1 cellular context compared by ENCODE assay signal in the genomic region with DNA sequence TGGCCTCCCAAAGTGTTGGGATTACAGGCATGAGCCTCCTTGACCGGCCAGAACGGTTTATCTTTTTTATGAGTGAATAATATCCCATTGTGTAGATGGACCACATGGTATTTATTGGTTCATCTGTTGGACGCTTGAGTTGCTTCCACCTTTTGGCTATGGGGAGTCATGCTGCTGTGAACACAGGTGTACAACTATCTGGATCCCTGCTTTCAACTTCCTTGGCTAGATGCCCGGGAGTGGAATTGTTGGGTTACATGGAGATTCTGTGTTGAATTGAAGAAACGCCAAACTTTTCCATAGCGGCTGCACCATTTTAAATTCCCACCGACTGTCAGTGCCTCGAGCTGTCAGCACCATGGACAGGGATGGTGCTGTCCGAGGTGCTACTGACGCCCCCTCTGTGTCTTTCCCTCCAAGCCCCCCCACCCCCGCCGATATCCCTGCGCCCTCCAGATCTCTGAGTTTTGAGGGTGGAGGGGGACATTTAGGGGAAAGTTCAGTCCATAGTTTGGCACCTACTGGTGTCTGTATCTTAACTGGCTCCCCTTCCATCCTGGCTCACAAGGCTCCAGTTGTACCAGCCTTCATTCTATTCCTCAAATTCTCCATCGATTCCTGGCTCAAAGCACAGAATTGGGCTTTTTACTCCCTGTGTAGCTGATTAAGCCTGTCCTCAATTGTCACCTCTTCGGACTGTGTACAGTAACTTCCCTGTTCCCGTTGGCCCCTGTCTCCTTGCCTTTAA.
TF ChIP-seq lines count a peak whose summit lies in the region.

No MANE protein-coding gene starts in this region.

TF ChIP-seq in HepG2, 621 proteins besides CTCF, POLR2A, EP300 and RAD21 (continued from another document and continues in another):
- TF ChIP-seq FOXO4 (CRISPR knock-in tag; conservative IDR thresholded peaks at IDR 0.05) (peak; percentile 99), ZNF326 (CRISPR knock-in tag; IDR thresholded peaks at IDR 0.05; ENCODE audit: borderline replicate concordance) (peak; percentile 91; the same call in 1 of the 2 replicates), ZSCAN5A (CRISPR knock-in tag; IDR thresholded peaks at IDR 0.05; ENCODE audit: borderline replicate concordance) (peak; percentile 30; the same call in 1 of the 2 replicates), ZFYVE20 (CRISPR knock-in tag; IDR thresholded peaks at IDR 0.05; ENCODE audit: borderline replicate concordance, low read depth) (peak; percentile 99), MNT (IDR thresholded peaks at IDR 0.05) (no peak), ETV6 (CRISPR knock-in tag; conservative IDR thresholded peaks at IDR 0.05) (peak; percentile 99), CENPX (CRISPR knock-in tag; IDR thresholded peaks at IDR 0.05) (no peak), ZNF891 (CRISPR knock-in tag; IDR thresholded peaks at IDR 0.05) (peak; percentile 94; the same call in 1 of the 2 replicates), ZNF296 (CRISPR knock-in tag; conservative IDR thresholded peaks at IDR 0.05) (peak; percentile 97), RAD51 (IDR thresholded peaks at IDR 0.05; ENCODE audit: borderline replicate concordance) (no peak), ZBTB34 (CRISPR knock-in tag; IDR thresholded peaks at IDR 0.05) (no peak), NONO (IDR thresholded peaks at IDR 0.05) (no peak), NONO (CRISPR knock-in tag; conservative IDR thresholded peaks at IDR 0.05) (no peak), POLR2AphosphoS2 (IDR thresholded peaks at IDR 0.05; ENCODE audit: low read depth, low read length) (no peak), ZNF207 (IDR thresholded peaks at IDR 0.05; ENCODE audit: borderline replicate concordance) (no peak), ZNF720 (CRISPR knock-in tag; IDR thresholded peaks at IDR 0.05) (peak; percentile 98), ZNF558 (CRISPR knock-in tag; IDR thresholded peaks at IDR 0.05; ENCODE audit: borderline replicate concordance) (peak; percentile 99; the same call in 1 of the 2 replicates), TRIM24 (CRISPR knock-in tag; IDR thresholded peaks at IDR 0.05) (no peak), ZNF746 (CRISPR knock-in tag; IDR thresholded peaks at IDR 0.05) (peak; percentile 75; the same call in 1 of the 2 replicates), ZNF777 (CRISPR knock-in tag; IDR thresholded peaks at IDR 0.05) (peak; percentile 80), ZNF773 (CRISPR knock-in tag; IDR thresholded peaks at IDR 0.05; ENCODE audit: borderline replicate concordance) (peak; percentile 99), ZNF678 (CRISPR knock-in tag; IDR thresholded peaks at IDR 0.05) (peak; percentile 88; the same call in 1 of the 2 replicates), ETV5 (CRISPR knock-in tag; IDR thresholded peaks at IDR 0.05; ENCODE audit: borderline replicate concordance) (peak; percentile 78), PCBP2 (optimal IDR thresholded peaks at IDR 0.05; ENCODE audit: low read depth, low read length, poor library complexity, severe bottlenecking) (no peak), YY1 (IDR thresholded peaks at IDR 0.05; ENCODE audit: insufficient read depth, insufficient replicate concordance, low read depth, low read length) (no peak), ZNF331 (CRISPR knock-in tag; IDR thresholded peaks at IDR 0.05) (peak; percentile 98), ZNF282 (IDR thresholded peaks at IDR 0.05; ENCODE audit: partially characterized antibody) (no peak), MAF1 (CRISPR knock-in tag; IDR thresholded peaks at IDR 0.05; ENCODE audit: borderline replicate concordance) (peak; percentile 98)
- TF ChIP-seq, protein P1, sequence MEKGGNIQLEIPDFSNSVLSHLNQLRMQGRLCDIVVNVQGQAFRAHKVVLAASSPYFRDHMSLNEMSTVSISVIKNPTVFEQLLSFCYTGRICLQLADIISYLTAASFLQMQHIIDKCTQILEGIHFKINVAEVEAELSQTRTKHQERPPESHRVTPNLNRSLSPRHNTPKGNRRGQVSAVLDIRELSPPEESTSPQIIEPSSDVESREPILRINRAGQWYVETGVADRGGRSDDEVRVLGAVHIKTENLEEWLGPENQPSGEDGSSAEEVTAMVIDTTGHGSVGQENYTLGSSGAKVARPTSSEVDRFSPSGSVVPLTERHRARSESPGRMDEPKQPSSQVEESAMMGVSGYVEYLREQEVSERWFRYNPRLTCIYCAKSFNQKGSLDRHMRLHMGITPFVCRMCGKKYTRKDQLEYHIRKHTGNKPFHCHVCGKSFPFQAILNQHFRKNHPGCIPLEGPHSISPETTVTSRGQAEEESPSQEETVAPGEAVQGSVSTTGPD (CRISPR knock-in tag; IDR thresholded peaks at IDR 0.05), result peak; percentile 84; the same call in 1 of the 2 replicates
- TF ChIP-seq, protein P2, sequence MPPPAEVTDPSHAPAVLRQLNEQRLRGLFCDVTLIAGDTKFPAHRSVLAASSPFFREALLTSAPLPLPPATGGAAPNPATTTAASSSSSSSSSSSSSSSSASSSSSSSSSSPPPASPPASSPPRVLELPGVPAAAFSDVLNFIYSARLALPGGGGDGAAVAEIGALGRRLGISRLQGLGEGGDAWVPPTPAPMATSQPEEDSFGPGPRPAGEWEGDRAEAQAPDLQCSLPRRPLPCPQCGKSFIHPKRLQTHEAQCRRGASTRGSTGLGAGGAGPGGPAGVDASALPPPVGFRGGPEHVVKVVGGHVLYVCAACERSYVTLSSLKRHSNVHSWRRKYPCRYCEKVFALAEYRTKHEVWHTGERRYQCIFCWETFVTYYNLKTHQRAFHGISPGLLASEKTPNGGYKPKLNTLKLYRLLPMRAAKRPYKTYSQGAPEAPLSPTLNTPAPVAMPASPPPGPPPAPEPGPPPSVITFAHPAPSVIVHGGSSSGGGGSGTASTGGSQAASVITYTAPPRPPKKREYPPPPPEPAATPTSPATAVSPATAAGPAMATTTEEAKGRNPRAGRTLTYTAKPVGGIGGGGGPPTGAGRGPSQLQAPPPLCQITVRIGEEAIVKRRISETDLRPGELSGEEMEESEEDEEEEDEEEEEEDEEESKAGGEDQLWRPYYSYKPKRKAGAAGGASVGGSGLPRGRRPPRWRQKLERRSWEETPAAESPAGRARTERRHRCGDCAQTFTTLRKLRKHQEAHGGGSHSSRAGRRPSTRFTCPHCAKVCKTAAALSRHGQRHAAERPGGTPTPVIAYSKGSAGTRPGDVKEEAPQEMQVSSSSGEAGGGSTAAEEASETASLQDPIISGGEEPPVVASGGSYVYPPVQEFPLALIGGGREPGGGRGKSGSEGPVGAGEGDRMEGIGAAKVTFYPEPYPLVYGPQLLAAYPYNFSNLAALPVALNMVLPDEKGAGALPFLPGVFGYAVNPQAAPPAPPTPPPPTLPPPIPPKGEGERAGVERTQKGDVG (CRISPR knock-in tag; IDR thresholded peaks at IDR 0.05; ENCODE audit: borderline replicate concordance), result no peak
- TF ChIP-seq, protein P3, sequence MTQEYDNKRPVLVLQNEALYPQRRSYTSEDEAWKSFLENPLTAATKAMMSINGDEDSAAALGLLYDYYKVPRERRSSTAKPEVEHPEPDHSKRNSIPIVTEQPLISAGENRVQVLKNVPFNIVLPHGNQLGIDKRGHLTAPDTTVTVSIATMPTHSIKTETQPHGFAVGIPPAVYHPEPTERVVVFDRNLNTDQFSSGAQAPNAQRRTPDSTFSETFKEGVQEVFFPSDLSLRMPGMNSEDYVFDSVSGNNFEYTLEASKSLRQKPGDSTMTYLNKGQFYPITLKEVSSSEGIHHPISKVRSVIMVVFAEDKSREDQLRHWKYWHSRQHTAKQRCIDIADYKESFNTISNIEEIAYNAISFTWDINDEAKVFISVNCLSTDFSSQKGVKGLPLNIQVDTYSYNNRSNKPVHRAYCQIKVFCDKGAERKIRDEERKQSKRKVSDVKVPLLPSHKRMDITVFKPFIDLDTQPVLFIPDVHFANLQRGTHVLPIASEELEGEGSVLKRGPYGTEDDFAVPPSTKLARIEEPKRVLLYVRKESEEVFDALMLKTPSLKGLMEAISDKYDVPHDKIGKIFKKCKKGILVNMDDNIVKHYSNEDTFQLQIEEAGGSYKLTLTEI (CRISPR knock-in tag; conservative IDR thresholded peaks at IDR 0.05), result no peak
- TF ChIP-seq, protein P4, sequence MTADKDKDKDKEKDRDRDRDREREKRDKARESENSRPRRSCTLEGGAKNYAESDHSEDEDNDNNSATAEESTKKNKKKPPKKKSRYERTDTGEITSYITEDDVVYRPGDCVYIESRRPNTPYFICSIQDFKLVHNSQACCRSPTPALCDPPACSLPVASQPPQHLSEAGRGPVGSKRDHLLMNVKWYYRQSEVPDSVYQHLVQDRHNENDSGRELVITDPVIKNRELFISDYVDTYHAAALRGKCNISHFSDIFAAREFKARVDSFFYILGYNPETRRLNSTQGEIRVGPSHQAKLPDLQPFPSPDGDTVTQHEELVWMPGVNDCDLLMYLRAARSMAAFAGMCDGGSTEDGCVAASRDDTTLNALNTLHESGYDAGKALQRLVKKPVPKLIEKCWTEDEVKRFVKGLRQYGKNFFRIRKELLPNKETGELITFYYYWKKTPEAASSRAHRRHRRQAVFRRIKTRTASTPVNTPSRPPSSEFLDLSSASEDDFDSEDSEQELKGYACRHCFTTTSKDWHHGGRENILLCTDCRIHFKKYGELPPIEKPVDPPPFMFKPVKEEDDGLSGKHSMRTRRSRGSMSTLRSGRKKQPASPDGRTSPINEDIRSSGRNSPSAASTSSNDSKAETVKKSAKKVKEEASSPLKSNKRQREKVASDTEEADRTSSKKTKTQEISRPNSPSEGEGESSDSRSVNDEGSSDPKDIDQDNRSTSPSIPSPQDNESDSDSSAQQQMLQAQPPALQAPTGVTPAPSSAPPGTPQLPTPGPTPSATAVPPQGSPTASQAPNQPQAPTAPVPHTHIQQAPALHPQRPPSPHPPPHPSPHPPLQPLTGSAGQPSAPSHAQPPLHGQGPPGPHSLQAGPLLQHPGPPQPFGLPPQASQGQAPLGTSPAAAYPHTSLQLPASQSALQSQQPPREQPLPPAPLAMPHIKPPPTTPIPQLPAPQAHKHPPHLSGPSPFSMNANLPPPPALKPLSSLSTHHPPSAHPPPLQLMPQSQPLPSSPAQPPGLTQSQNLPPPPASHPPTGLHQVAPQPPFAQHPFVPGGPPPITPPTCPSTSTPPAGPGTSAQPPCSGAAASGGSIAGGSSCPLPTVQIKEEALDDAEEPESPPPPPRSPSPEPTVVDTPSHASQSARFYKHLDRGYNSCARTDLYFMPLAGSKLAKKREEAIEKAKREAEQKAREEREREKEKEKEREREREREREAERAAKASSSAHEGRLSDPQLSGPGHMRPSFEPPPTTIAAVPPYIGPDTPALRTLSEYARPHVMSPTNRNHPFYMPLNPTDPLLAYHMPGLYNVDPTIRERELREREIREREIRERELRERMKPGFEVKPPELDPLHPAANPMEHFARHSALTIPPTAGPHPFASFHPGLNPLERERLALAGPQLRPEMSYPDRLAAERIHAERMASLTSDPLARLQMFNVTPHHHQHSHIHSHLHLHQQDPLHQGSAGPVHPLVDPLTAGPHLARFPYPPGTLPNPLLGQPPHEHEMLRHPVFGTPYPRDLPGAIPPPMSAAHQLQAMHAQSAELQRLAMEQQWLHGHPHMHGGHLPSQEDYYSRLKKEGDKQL (CRISPR knock-in tag; IDR thresholded peaks at IDR 0.05; ENCODE audit: low read depth), result peak; percentile 76; the same call in 1 of the 2 replicates
- TF ChIP-seq, protein P5, sequence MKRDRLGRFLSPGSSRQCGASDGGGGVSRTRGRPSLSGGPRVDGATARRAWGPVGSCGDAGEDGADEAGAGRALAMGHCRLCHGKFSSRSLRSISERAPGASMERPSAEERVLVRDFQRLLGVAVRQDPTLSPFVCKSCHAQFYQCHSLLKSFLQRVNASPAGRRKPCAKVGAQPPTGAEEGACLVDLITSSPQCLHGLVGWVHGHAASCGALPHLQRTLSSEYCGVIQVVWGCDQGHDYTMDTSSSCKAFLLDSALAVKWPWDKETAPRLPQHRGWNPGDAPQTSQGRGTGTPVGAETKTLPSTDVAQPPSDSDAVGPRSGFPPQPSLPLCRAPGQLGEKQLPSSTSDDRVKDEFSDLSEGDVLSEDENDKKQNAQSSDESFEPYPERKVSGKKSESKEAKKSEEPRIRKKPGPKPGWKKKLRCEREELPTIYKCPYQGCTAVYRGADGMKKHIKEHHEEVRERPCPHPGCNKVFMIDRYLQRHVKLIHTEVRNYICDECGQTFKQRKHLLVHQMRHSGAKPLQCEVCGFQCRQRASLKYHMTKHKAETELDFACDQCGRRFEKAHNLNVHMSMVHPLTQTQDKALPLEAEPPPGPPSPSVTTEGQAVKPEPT (CRISPR knock-in tag; IDR thresholded peaks at IDR 0.05; ENCODE audit: low read depth), result peak; percentile 52; the same call in 1 of the 2 replicates
